ENCODE assay signal across 25 cellular contexts in the genomic region with DNA sequence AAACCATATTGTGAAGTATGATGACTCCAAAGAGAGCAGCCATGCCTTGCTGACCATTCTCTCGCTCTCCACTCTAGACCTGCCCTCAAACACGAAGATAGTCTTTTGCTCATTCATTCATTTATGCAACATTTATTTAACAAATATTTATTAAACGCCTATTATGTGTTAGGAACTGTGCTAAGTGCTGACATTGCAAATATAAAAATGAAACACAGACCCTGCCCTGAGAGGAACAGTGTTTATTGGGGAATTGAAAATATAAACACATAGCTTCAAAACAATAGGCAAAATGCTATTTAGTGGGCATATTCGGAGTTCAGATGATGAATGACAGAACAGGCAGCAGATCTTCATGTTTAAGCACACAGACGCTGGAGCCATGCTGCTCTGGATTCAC.
"Had no signal": no experiment of that assay in that cellular context is flagged by ENCODE, and none has a peak within 500 bp of the region (broad histone marks: within the 10 kb centered on the region; RNA-seq: fewer than 3 reads in every experiment).

No MANE protein-coding gene starts in this region.

- H3K4me3 ChIP-seq: heart right ventricle, hepatocyte, left lung, lower lobe of right lung, ovary, prostate gland, sigmoid colon, spleen, tibial nerve, uterus had no signal

- H3K4me1 Mint-ChIP-seq: natural killer cell; stimulated activated effector memory CD8-positive, alpha-beta T cell treated with anti-CD3 and anti-CD28 coated beads, Interleukin-12 subunit alpha, Interleukin-12 subunit beta, amount 100 ng/mL, for 72 hours; stimulated activated naive CD8-positive, alpha-beta T cell treated with anti-CD3 and anti-CD28 coated beads, Interleukin-15, amount 100 ng/mL, for 72 hours had no signal

- H3K9me3 ChIP-seq: heart right ventricle, left lung, lower lobe of right lung, ovary, prostate gland, sigmoid colon, spleen, tibial nerve, uterus had no signal

- H3K27ac ChIP-seq: heart right ventricle, hepatocyte, left lung, lower lobe of right lung, ovary, prostate gland, sigmoid colon, spleen, tibial nerve, uterus had no signal

- H3K4me2 ChIP-seq: hepatocyte had no signal

- H3K27ac Mint-ChIP-seq: naive B cell; natural killer cell; stimulated activated effector memory CD8-positive, alpha-beta T cell treated with anti-CD3 and anti-CD28 coated beads, Interleukin-12 subunit alpha, Interleukin-12 subunit beta, amount 100 ng/mL, for 72 hours; type B pancreatic cell had no signal

- H3K27me3 ChIP-seq: heart right ventricle, hepatocyte, left lung, ovary, sigmoid colon, tibial nerve, uterus had no signal

- H3K36me3 Mint-ChIP-seq: mesothelial cell of epicardium; naive B cell; natural killer cell; stimulated activated effector memory CD8-positive, alpha-beta T cell treated with anti-CD3 and anti-CD28 coated beads, Interleukin-12 subunit alpha, Interleukin-12 subunit beta, amount 100 ng/mL, for 72 hours; type B pancreatic cell had no signal

- H3K27me3 Mint-ChIP-seq: stimulated activated naive CD8-positive, alpha-beta T cell treated with anti-CD3 and anti-CD28 coated beads, Interleukin-15, amount 100 ng/mL, for 72 hours; type B pancreatic cell had no signal

- H3K79me2 ChIP-seq: hepatocyte had no signal

- ATAC-seq: heart right ventricle; left cardiac atrium; lower lobe of right lung; natural killer cell; right cardiac atrium; stimulated activated effector memory CD8-positive, alpha-beta T cell treated with anti-CD3 and anti-CD28 coated beads, Interleukin-12 subunit alpha, Interleukin-12 subunit beta, amount 100 ng/mL, for 72 hours; stimulated activated naive CD8-positive, alpha-beta T cell treated with anti-CD3 and anti-CD28 coated beads, Interleukin-15, amount 100 ng/mL, for 72 hours had no signal

- H3K4me3 Mint-ChIP-seq: mesothelial cell of epicardium; naive B cell; natural killer cell; stimulated activated effector memory CD8-positive, alpha-beta T cell treated with anti-CD3 and anti-CD28 coated beads, Interleukin-12 subunit alpha, Interleukin-12 subunit beta, amount 100 ng/mL, for 72 hours; stimulated activated naive CD8-positive, alpha-beta T cell treated with anti-CD3 and anti-CD28 coated beads, Interleukin-15, amount 100 ng/mL, for 72 hours; type B pancreatic cell had no signal

- H3K9me3 Mint-ChIP-seq: mesothelial cell of epicardium; naive B cell; natural killer cell; stimulated activated effector memory CD8-positive, alpha-beta T cell treated with anti-CD3 and anti-CD28 coated beads, Interleukin-12 subunit alpha, Interleukin-12 subunit beta, amount 100 ng/mL, for 72 hours; type B pancreatic cell had no signal

- DNase-seq: heart right ventricle; kidney glomerular epithelial cell; left cardiac atrium; left lung; lower lobe of right lung; naive B cell; natural killer cell; ovary; retina; right cardiac atrium; sigmoid colon; small intestine; spleen; stimulated activated CD4-positive, alpha-beta T cell treated with anti-CD3 and anti-CD28 coated beads, Interleukin-4, amount 100 ng/mL, for 24 hours; stimulated activated naive CD4-positive, alpha-beta T cell treated with Interleukin-2 at 50 U/mL for 16 hours; stimulated activated naive CD8-positive, alpha-beta T cell treated with anti-CD3 and anti-CD28 coated beads, Interleukin-15, amount 100 ng/mL, for 72 hours; substantia nigra; uterus had no signal

- H3K4me1 ChIP-seq: heart right ventricle, left lung, lower lobe of right lung, prostate gland, spleen, tibial nerve, uterus had no signal

- FAIRE-seq: keratinocyte, small intestine had no signal

- H3K36me3 ChIP-seq: heart right ventricle, left lung, lower lobe of right lung, ovary, prostate gland, sigmoid colon, spleen, tibial nerve, uterus had no signal
